ENCODE assay signal across 21 cellular contexts in genomic region chr3:33884701-33885100, GRCh38.
DNase-seq lines count a peak whose midpoint lies in the region; ATAC-seq, FAIRE-seq and TF ChIP-seq lines count a peak whose summit lies in the region.
"Had no signal": no experiment of that assay in that cellular context is flagged by ENCODE, and none has a peak within 500 bp of the region (broad histone marks: within the 10 kb centered on the region; RNA-seq: fewer than 3 reads in every experiment).

No MANE protein-coding gene starts in this region.

- H4K20me1 ChIP-seq in DND-41 (ENCODE audit: insufficient read depth, low read length) (no peaks in the 10 kb centered on the region), OCI-LY3 (ENCODE audit: insufficient read depth, low read length) (no peaks in the 10 kb centered on the region), smooth muscle cell (ENCODE audit: low read depth) (no peaks in the 10 kb centered on the region)
- H4K20me1 ChIP-seq: BLaER1 treated with 17β-estradiol and CSF1 and Interleukin-3, amounts not matched to agents 10 nM and 100 nM had no signal

- H3K79me2 ChIP-seq in DND-41 (ENCODE audit: insufficient read depth, low read length) (no peaks in the 10 kb centered on the region), OCI-LY3 (ENCODE audit: low read length) (no peaks in the 10 kb centered on the region), smooth muscle cell (ENCODE audit: low read depth) (no peaks in the 10 kb centered on the region)

- intact Hi-C loops in head of caudate nucleus (cut with DNase I), result loop anchor here (10.0 kb wide), 1 partner anchor 800 kb away; no protein-coding TSS in a partner anchor

- H3K27ac ChIP-seq in DND-41 (ENCODE audit: low read length) (0 out of 2 replicates have a peak overlapping the region, but pooled peaks have one; percentile 14), OCI-LY3 (ENCODE audit: low read length) (no peak overlapping the region), smooth muscle cell (ENCODE audit: low read depth) (no peak overlapping the region)
- H3K27ac ChIP-seq: BLaER1 treated with 17β-estradiol and CSF1 and Interleukin-3, amounts not matched to agents 10 nM and 100 nM; Peyer's patch had no signal

- no peak overlapping the region for H3K4me3 ChIP-seq in DND-41 (ENCODE audit: low read depth in 1 of 2, low read length in 2 of 2)
- H3K4me3 ChIP-seq in OCI-LY3 (ENCODE audit: low read length), result peak overlapping the region; percentile 74; the same call in 1 of the 2 replicates
- no peak overlapping the region for H3K4me3 ChIP-seq in smooth muscle cell
- H3K4me3 ChIP-seq: BLaER1 treated with 17β-estradiol and CSF1 and Interleukin-3, amounts not matched to agents 10 nM and 100 nM; MG63; Peyer's patch had no signal

- peaks cover 16% of the 10 kb centered on the region for H3K4me1 ChIP-seq in DND-41 (ENCODE audit: insufficient read depth, low read length)
- peaks cover 6% of the 10 kb centered on the region; the same call in 1 of the 2 replicates for H3K4me1 ChIP-seq in OCI-LY3 (ENCODE audit: low read length)
- peaks cover 3% of the 10 kb centered on the region for H3K4me1 ChIP-seq in smooth muscle cell (ENCODE audit: low read depth)
- H3K4me1 ChIP-seq: Peyer's patch had no signal

- H3K27me3 ChIP-seq in DND-41 (ENCODE audit: insufficient read depth, low read length, poor library complexity) (no peaks in the 10 kb centered on the region), OCI-LY3 (ENCODE audit: low read depth, low read length) (no peaks in the 10 kb centered on the region), smooth muscle cell (ENCODE audit: low read depth) (peaks cover under 1% of the 10 kb centered on the region)
- H3K27me3 ChIP-seq: BLaER1 treated with 17β-estradiol and CSF1 and Interleukin-3, amounts not matched to agents 10 nM and 100 nM; MG63; Peyer's patch had no signal

- H3K36me3 ChIP-seq in DND-41 (ENCODE audit: insufficient read depth, low read length) (no peaks in the 10 kb centered on the region), OCI-LY3 (replicated peaks; ENCODE audit: low read depth, low read length) (no peaks in the 10 kb centered on the region), smooth muscle cell (ENCODE audit: low read depth) (no peaks in the 10 kb centered on the region)
- H3K36me3 ChIP-seq: BLaER1 treated with 17β-estradiol and CSF1 and Interleukin-3, amounts not matched to agents 10 nM and 100 nM; MG63; Peyer's patch had no signal

- H3K4me2 ChIP-seq in DND-41 (ENCODE audit: insufficient read depth, low read length) (no peak overlapping the region), OCI-LY3 (ENCODE audit: low read length) (peak overlapping the region; percentile 82), smooth muscle cell (peak overlapping the region; percentile 80)
- H3K4me2 ChIP-seq: BLaER1 treated with 17β-estradiol and CSF1 and Interleukin-3, amounts not matched to agents 10 nM and 100 nM had no signal

- WGBS in smooth muscle cell (ENCODE audit: low lambda C conversion rate), result 88% methylated on average over 5 of the region's 5 CpGs

- FAIRE-seq in H54 (lab: Jason Lieb, UNC), result no peak
- FAIRE-seq: A204.1, D721Med, GM12891, H1 had no signal

- DNase-seq in DND-41 (no peak), cerebellum (ENCODE audit: low spot score) (peak; percentile 47), smooth muscle cell (lab: John Stamatoyannopoulos, UW; ENCODE audit: unreplicated experiment) (no peak), H54 (ENCODE audit: insufficient read length, low spot score) (no peak), head of caudate nucleus (no peak), SIG-M5 (lab: John Stamatoyannopoulos, UW) (no peak)
- DNase-seq: AML-193; CD4-positive, alpha-beta T cell; GDM1; KG1; NCI-H1105 treated with DMSO at 0.1 percent for 48 hours; NCI-H2029 treated with DMSO at 0.1 percent for 48 hours; NCI-H2227 treated with DMSO at 0.1 percent for 48 hours; Peyer's patch had no signal

- no peaks in the 10 kb centered on the region for H3F3A ChIP-seq in smooth muscle cell (ENCODE audit: low read depth)

- no peak for TF ChIP-seq POLR2A in H54 (IDR thresholded peaks at IDR 0.05; ENCODE audit: low read depth, low read length)

- H2AFZ ChIP-seq in DND-41 (ENCODE audit: low read depth, low read length), result peak overlapping the region; percentile 15; the same call in 1 of the 2 replicates
- no peak overlapping the region for H2AFZ ChIP-seq in OCI-LY3 (ENCODE audit: low read depth, low read length)
- no peak overlapping the region for H2AFZ ChIP-seq in smooth muscle cell (ENCODE audit: low read depth)

- no peak overlapping the region for H3K9ac ChIP-seq in DND-41 (ENCODE audit: low read depth, low read length)
- H3K9ac ChIP-seq in OCI-LY3 (ENCODE audit: low read length), result no peak overlapping the region
- no peak overlapping the region for H3K9ac ChIP-seq in smooth muscle cell (ENCODE audit: low read depth)
- H3K9ac ChIP-seq: BLaER1 treated with 17β-estradiol and CSF1 and Interleukin-3, amounts not matched to agents 10 nM and 100 nM had no signal

- ATAC-seq in DND-41 (ENCODE audit: insufficient read depth, low read depth), result no peak

- H3K9me3 ChIP-seq in DND-41 (ENCODE audit: insufficient read depth, low read length, severe bottlenecking) (no peaks in the 10 kb centered on the region), OCI-LY3 (ENCODE audit: insufficient read depth, low read length) (no peaks in the 10 kb centered on the region), smooth muscle cell (replicated peaks; ENCODE audit: low read depth) (no peaks in the 10 kb centered on the region)
- H3K9me3 ChIP-seq: BLaER1 treated with 17β-estradiol and CSF1 and Interleukin-3, amounts not matched to agents 10 nM and 100 nM; MG63; Peyer's patch had no signal

- TF ChIP-seq CTCF in DND-41 (IDR thresholded peaks at IDR 0.05; ENCODE audit: borderline replicate concordance, extremely low read depth, low read length, poor library complexity, severe bottlenecking), result no peak
- TF ChIP-seq CTCF in OCI-LY3 (IDR thresholded peaks at IDR 0.05; ENCODE audit: low read depth, low read length), result no peak
- TF ChIP-seq CTCF in smooth muscle cell (IDR thresholded peaks at IDR 0.05; ENCODE audit: borderline replicate concordance, insufficient read depth, poor library complexity, severe bottlenecking), result no peak
